Comparison of ENCODE assay signal across 9 cellular contexts in the genomic region with DNA sequence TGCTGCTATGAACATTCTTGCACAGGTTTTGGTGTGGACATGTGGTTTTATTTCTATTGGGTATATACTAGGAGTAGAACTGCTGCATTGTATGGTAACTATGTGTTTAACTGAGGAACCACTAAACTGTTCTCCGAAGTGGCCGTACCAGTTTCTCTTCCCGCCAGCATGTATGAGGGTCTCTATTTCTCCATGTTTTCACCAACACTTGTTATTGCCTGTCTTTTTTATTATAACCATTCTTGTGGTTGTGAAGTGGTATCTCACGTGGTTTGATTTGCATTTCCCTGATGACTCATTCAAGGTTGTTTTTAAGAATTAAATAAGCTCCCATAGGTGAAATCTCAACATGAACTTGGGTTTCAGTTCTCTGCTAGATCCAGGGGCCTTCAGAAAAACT. TPM values are rescaled to one million over a fixed set of nuclear protein-coding genes. Genes with fewer than 3 reads are reported as not detected.
"Had no signal": no experiment of that assay in that cellular context is flagged by ENCODE, and none has a peak within 500 bp of the region (broad histone marks: within the 10 kb centered on the region; RNA-seq: fewer than 3 reads in every experiment).

No MANE protein-coding gene starts in this region.

- H3K4me3 Mint-ChIP-seq: GM23338, H9, HFFc6, IgD-negative memory B cell had no signal

- H3K4me2 ChIP-seq: GM23338 had no signal

- H3K27ac ChIP-seq: HL-60 had no signal

- H3K4me1 Mint-ChIP-seq: GM23338 had no signal

- H3K27ac Mint-ChIP-seq: GM23338, H9, HFFc6, IgD-negative memory B cell had no signal

- H3K9me3 Mint-ChIP-seq: GM23338, H9, HFFc6, IgD-negative memory B cell had no signal

- H2AFZ ChIP-seq: GM23338 had no signal

- DNase-seq: H9, HCEC 1CT, HFFc6 had no signal

- ATAC-seq: GM23338, HepG2 had no signal

- H3K4me3 ChIP-seq: GM23338 had no signal

- FAIRE-seq: H1, H54, HepG2 had no signal

RNA-seq across cellular contexts. Expression of a gene that starts 19.4 kb away (rescaled TPM):
- total RNA-seq: HepG2 had no signal
- polyA plus RNA-seq: IgD-negative memory B cell had no signal
